Comparison of ENCODE assay signal across 8 cellular contexts in genomic region chrX:78103656-78104446, GRCh38. TPM values are rescaled to one million over a fixed set of nuclear protein-coding genes. Genes with fewer than 3 reads are reported as not detected.
DNase-seq lines count a peak whose midpoint lies in the region; ATAC-seq lines count a peak whose summit lies in the region.

Gene PGK1 (plus strand): TSS chrX:78104248. CDS start chrX:78104341, 93 bp downstream.

- DNase-seq in DMS 273 treated with DMSO at 0.1 percent for 48 hours (lab: John Stamatoyannopoulos, UW) (peak; percentile 86), OCI-M2 (lab: John Stamatoyannopoulos, UW; ENCODE audit: unreplicated experiment) (peak; percentile 29), activated T-cell treated with anti-CD3 and anti-CD28 coated beads for 48 hours (ENCODE audit: low read depth) (peak; percentile 90), epithelial cell of prostate (ENCODE audit: low read depth, low spot score) (peak; percentile 88), mucosa of gallbladder (ENCODE audit: low spot score) (peak; percentile 96)
- peak; percentile 77 to 89 for DNase-seq in stimulated activated CD8-positive, alpha-beta memory T cell treated with anti-CD3 and anti-CD28 coated beads, Interleukin-4, amount 100 ng/mL, for 4 hours (ENCODE audit: low read depth in 2 of 2, low spot score in 1 of 2)

- peak within 1 kb of the TSS; percentile 85 for H3K27ac ChIP-seq in epithelial cell of prostate

- H3K27ac Mint-ChIP-seq in IgD-negative memory B cell = peak within 1 kb of the TSS; percentile 87 to 93 (median 92)

- peaks cover 25 to 26% (median 25%) of the 10 kb centered on the region in 3 donors for H3K4me1 Mint-ChIP-seq in IgD-negative memory B cell

- no peaks in the 10 kb centered on the region for H3K27me3 Mint-ChIP-seq in IgD-negative memory B cell

- peak; percentile 90 for ATAC-seq in GM21529 (IDR thresholded peaks at IDR 0.05; ENCODE audit: unreplicated experiment)

- peaks cover 3% of the 10 kb centered on the region for H3K36me3 Mint-ChIP-seq in IgD-negative memory B cell

- peak within 1 kb of the TSS; percentile 79 to 89 (median 87) for H3K4me3 Mint-ChIP-seq in IgD-negative memory B cell

- no peaks in the 10 kb centered on the region for H3K9me3 Mint-ChIP-seq in IgD-negative memory B cell

RNA-seq across cellular contexts. Expression of gene PGK1, which starts in this region (rescaled TPM):
- polyA plus RNA-seq in IgD-negative memory B cell = 378 TPM
- total RNA-seq in mucosa of gallbladder = 317 TPM

Comparison
In these comparisons a context has a peak if more than half of its experiments do, and no peak if none do; other contexts are left out.
1. Peak in every context shown above with its lines: DNase-seq, ATAC-seq and H3K27ac ChIP-seq.
2. DNase-seq: peak in every context shown above with its lines; median percentile 96 in mucosa of gallbladder; 90 in activated T-cell treated with anti-CD3 and anti-CD28 coated beads for 48 hours; 88 in epithelial cell of prostate; 86 in DMS 273 treated with DMSO at 0.1 percent for 48 hours; 83 in stimulated activated CD8-positive, alpha-beta memory T cell treated with anti-CD3 and anti-CD28 coated beads, Interleukin-4, amount 100 ng/mL, for 4 hours; 29 in OCI-M2.